9 cellular contexts compared by ENCODE assay signal in genomic region chr6:16420715-16421461, GRCh38.
A peak's percentile ranks its signal among the peaks of the same experiment; 100 is the strongest.
DNase-seq lines count a peak whose midpoint lies in the region; ATAC-seq and TF ChIP-seq lines count a peak whose summit lies in the region.
"Had no signal": no experiment of that assay in that cellular context is flagged by ENCODE, and none has a peak within 500 bp of the region (broad histone marks: within the 10 kb centered on the region; RNA-seq: fewer than 3 reads in every experiment).

No MANE protein-coding gene starts in this region.

- peak overlapping the region in 1 of 3 donors; percentile 48 for H3K9ac ChIP-seq in skeletal muscle tissue (ENCODE audit: low read depth in 1 of 3, low read length in 3 of 3)

- H3K36me3 ChIP-seq in skeletal muscle tissue (ENCODE audit: control insufficient read depth in 3 of 3, insufficient read depth in 3 of 3, low read length in 3 of 3): no peaks in the 10 kb centered on the region
- H3K36me3 ChIP-seq: cardiac muscle cell had no signal

- H3K4me1 ChIP-seq in skeletal muscle tissue (ENCODE audit: control insufficient read depth in 3 of 3, insufficient read depth in 3 of 3, low read length in 3 of 3): peaks cover 0 to 5% (median 0%) of the 10 kb centered on the region in 3 donors

- H3K27ac ChIP-seq in dorsolateral prefrontal cortex: peak overlapping the region in 13 of 59 donors; percentile 11 to 64 (median 25)
- H3K27ac ChIP-seq in skeletal muscle tissue (ENCODE audit: low read depth, low read length): peak overlapping the region; percentile 8
- H3K27ac ChIP-seq: cardiac muscle cell had no signal

- H3K9me3 ChIP-seq in skeletal muscle tissue (ENCODE audit: control insufficient read depth in 3 of 3, low read length in 3 of 3): no peaks in the 10 kb centered on the region

- intact Hi-C loops in dorsolateral prefrontal cortex (cut with DNase I): loop anchor here in 1 of 2 donors (5.0 kb wide), 1 partner anchor 91 kb away; no protein-coding TSS in a partner anchor

- peak; percentile 28 for DNase-seq in activated CD4-positive, CD25-positive, alpha-beta regulatory T cell treated with anti-CD3 and anti-CD28 coated beads, Interleukin-2, amount 50 U/mL, for 16 hours (ENCODE audit: low read depth, low spot score)
- DNase-seq in activated CD4-positive, CD25-positive, alpha-beta regulatory T cell (lab: John Stamatoyannopoulos, UW): no peak
- DNase-seq in RPMI8226 (peak; percentile 25), dorsolateral prefrontal cortex (no peak), NCI-H510A (lab: John Stamatoyannopoulos, UW) (no peak), ecto neural progenitor cell (ENCODE audit: low spot score) (no peak)

- no peak for TF ChIP-seq CTCF in dorsolateral prefrontal cortex (IDR thresholded peaks at IDR 0.05 in 54 of 56, conservative IDR thresholded peaks at IDR 0.05 in 2 of 56; ENCODE audit: low read depth in 1 of 56, partially characterized antibody in 56 of 56)

- H3K27me3 ChIP-seq in dorsolateral prefrontal cortex: no peaks in the 10 kb centered on the region
- H3K27me3 ChIP-seq in skeletal muscle tissue (ENCODE audit: control insufficient read depth in 3 of 3, insufficient read depth in 3 of 3, low read length in 3 of 3): no peaks in the 10 kb centered on the region
- H3K27me3 ChIP-seq: cardiac muscle cell had no signal

- ATAC-seq in HG02870 (IDR thresholded peaks at IDR 0.05; ENCODE audit: unreplicated experiment): peak; percentile 65

- H3K4me3 ChIP-seq in dorsolateral prefrontal cortex (peak overlapping the region in 31 of 59 donors; percentile 0 to 44 (median 19)), skeletal muscle tissue (ENCODE audit: low read length in 3 of 3) (no peak overlapping the region)
- H3K4me3 ChIP-seq: cardiac muscle cell had no signal

Comparison
In these comparisons a context has a peak if more than half of its experiments do, and no peak if none do; other contexts are left out.
1. DNase-seq: peak in activated CD4-positive, CD25-positive, alpha-beta regulatory T cell treated with anti-CD3 and anti-CD28 coated beads, Interleukin-2, amount 50 U/mL, for 16 hours (single experiment) and RPMI8226 (single experiment); none in activated CD4-positive, CD25-positive, alpha-beta regulatory T cell (0 of 4), dorsolateral prefrontal cortex (0 of 10), NCI-H510A (single experiment) and ecto neural progenitor cell (single experiment).
2. H3K4me3 ChIP-seq: peak in dorsolateral prefrontal cortex (31 of 59); none in skeletal muscle tissue (0 of 3).